In genomic region chrX:116173006-116173405, GRCh38 we compare ENCODE assay signal across 13 cellular contexts.
DNase-seq lines count a peak whose midpoint lies in the region; ATAC-seq and TF ChIP-seq lines count a peak whose summit lies in the region.
"Had no signal": no experiment of that assay in that cellular context is flagged by ENCODE, and none has a peak within 500 bp of the region (broad histone marks: within the 10 kb centered on the region; RNA-seq: fewer than 3 reads in every experiment).

No MANE protein-coding gene starts in this region.

- no peaks in the 10 kb centered on the region for H3K36me3 Mint-ChIP-seq in nephron progenitor cell (ENCODE audit: low read depth)
- H3K36me3 Mint-ChIP-seq: CD14-positive monocyte; CD4-positive, alpha-beta memory T cell had no signal

- TF ChIP-seq CTCF in nephron progenitor cell (IDR thresholded peaks at IDR 0.05), result no peak

- ATAC-seq in stimulated activated naive CD8-positive, alpha-beta T cell treated with anti-CD3 and anti-CD28 coated beads, Interleukin-15, Interleukin-2, amounts not matched to agents 100 U/mL and 50 U/mL, for 24 hours, result no peak
- ATAC-seq in SK-N-SH treated with all-trans-retinoic acid at 6 μM for 48 hours, result no peak
- ATAC-seq: GM23338 had no signal

- H3K4me1 Mint-ChIP-seq in nephron progenitor cell, result peaks cover 30% of the 10 kb centered on the region
- H3K4me1 Mint-ChIP-seq: CD14-positive monocyte; CD4-positive, alpha-beta memory T cell; GM23338 had no signal

- peaks cover 3% of the 10 kb centered on the region for H3K27me3 Mint-ChIP-seq in nephron progenitor cell (ENCODE audit: low read depth, poor library complexity)
- H3K27me3 Mint-ChIP-seq: CD4-positive, alpha-beta memory T cell had no signal

- peak; percentile 17 for DNase-seq in DMS153 (lab: John Stamatoyannopoulos, UW)
- DNase-seq in DMS153 treated with DMSO at 0.1 percent for 48 hours (lab: John Stamatoyannopoulos, UW; ENCODE audit: unreplicated experiment), result no peak
- peak; percentile 12 for DNase-seq in NCI-H748 treated with DMSO at 0.1 percent for 48 hours (lab: John Stamatoyannopoulos, UW)
- no peak for DNase-seq in nephron progenitor cell
- no peak for DNase-seq in stimulated activated naive CD8-positive, alpha-beta T cell treated with anti-CD3 and anti-CD28 coated beads, Interleukin-15, Interleukin-2, amounts not matched to agents 100 U/mL and 50 U/mL, for 24 hours
- no peak for DNase-seq in NCI-H1048 (lab: John Stamatoyannopoulos, UW)
- DNase-seq in COLO829 (ENCODE audit: low spot score), result no peak
- DNase-seq: Calu3; CD4-positive, alpha-beta memory T cell; HCEC 1CT had no signal

- H3K4me3 Mint-ChIP-seq in nephron progenitor cell, result no peak overlapping the region
- H3K4me3 Mint-ChIP-seq: CD14-positive monocyte; CD4-positive, alpha-beta memory T cell; GM23338 had no signal

- H3K27ac Mint-ChIP-seq in nephron progenitor cell, result peak overlapping the region; percentile 68
- H3K27ac Mint-ChIP-seq: CD14-positive monocyte; CD4-positive, alpha-beta memory T cell; GM23338 had no signal

- H3K9me3 Mint-ChIP-seq in nephron progenitor cell, result no peaks in the 10 kb centered on the region
- H3K9me3 Mint-ChIP-seq: CD14-positive monocyte; CD4-positive, alpha-beta memory T cell; GM23338 had no signal

TF ChIP-seq in SK-N-SH treated with all-trans-retinoic acid at 6 μM for 48 hours, 23 proteins besides CTCF, POLR2A, EP300 and RAD21:
- TF ChIP-seq ARNTL (CRISPR knock-in tag; IDR thresholded peaks at IDR 0.05; ENCODE audit: borderline replicate concordance, low read depth) (no peak), PPARA (CRISPR knock-in tag; IDR thresholded peaks at IDR 0.05; ENCODE audit: borderline replicate concordance) (no peak), OSR1 (CRISPR knock-in tag; IDR thresholded peaks at IDR 0.05) (no peak), ZC3H10 (CRISPR knock-in tag; IDR thresholded peaks at IDR 0.05) (no peak), BACH2 (CRISPR knock-in tag; IDR thresholded peaks at IDR 0.05; ENCODE audit: borderline replicate concordance) (no peak), ZFP30 (CRISPR knock-in tag; IDR thresholded peaks at IDR 0.05) (no peak), PATZ1 (CRISPR knock-in tag; IDR thresholded peaks at IDR 0.05; ENCODE audit: borderline replicate concordance) (no peak), CSDC2 (CRISPR knock-in tag; IDR thresholded peaks at IDR 0.05) (no peak), TOX (CRISPR knock-in tag; IDR thresholded peaks at IDR 0.05; ENCODE audit: borderline replicate concordance) (no peak)

Comparison
In these comparisons a context has a peak if more than half of its experiments do, and no peak if none do; other contexts are left out.
1. DNase-seq: peak in DMS153 (single experiment) and NCI-H748 treated with DMSO at 0.1 percent for 48 hours (single experiment); none in DMS153 treated with DMSO at 0.1 percent for 48 hours (single experiment), nephron progenitor cell (single experiment), stimulated activated naive CD8-positive, alpha-beta T cell treated with anti-CD3 and anti-CD28 coated beads, Interleukin-15, Interleukin-2, amounts not matched to agents 100 U/mL and 50 U/mL, for 24 hours (single experiment), NCI-H1048 (single experiment) and COLO829 (single experiment).